Comparison of ENCODE assay signal across 10 cellular contexts in the genomic region with DNA sequence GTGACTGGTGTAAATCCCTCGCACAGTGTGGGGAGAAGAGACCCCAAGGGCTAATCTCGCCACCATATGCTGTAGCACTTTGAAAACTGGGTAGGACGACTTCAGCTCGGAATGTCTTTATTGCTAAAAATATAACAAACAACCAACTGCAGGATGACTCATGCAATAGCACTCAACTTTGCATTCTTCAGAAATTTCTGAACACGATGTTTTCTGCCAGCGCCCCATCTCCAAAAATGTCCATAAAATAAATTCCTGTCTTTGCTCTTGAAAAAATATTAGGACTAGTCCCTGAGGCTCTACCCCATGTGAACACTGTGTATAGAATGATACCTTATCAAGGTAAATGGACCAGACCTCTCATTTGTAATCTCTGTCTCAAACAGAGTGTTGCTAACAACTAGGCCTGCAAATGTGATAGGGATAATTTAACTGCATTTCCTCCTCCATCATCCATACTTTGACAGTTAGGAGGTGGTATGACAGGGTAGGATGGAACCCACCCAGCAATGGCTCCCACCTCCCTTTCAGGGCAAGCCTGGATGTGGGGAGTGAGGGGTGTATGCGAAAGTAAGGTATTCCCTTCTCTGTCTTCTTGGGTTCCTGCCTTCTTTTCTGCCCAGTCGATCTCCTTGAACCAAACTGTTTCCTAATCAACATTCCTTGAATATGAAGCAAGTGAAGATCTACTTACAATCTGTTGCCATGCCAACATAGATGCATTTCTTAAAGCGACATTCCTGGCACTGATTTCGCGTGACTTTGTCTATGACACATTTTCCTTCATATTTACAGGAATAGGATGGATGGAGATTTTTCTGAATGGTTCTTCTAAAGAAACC.
A peak's percentile ranks its signal among the peaks of the same experiment; 100 is the strongest.
DNase-seq lines count a peak whose midpoint lies in the region; ATAC-seq, FAIRE-seq and TF ChIP-seq lines count a peak whose summit lies in the region.
"Had no signal": no experiment of that assay in that cellular context is flagged by ENCODE, and none has a peak within 500 bp of the region (broad histone marks: within the 10 kb centered on the region; RNA-seq: fewer than 3 reads in every experiment).

No MANE protein-coding gene starts in this region.

- peak; percentile 46 to 53 for DNase-seq in Caco-2
- peak; percentile 46 for DNase-seq in RCC 7860 (ENCODE audit: low spot score)
- peak; percentile 90 for DNase-seq in fibroblast of lung (ENCODE audit: low read depth in 2 of 2)
- DNase-seq in psoas muscle: no peak
- DNase-seq in SIG-M5 treated with dmso at 0.1 percent for 504 hours (lab: John Stamatoyannopoulos, UW; ENCODE audit: unreplicated experiment): no peak
- DNase-seq: midbrain, NCI-H1105 treated with DMSO at 0.1 percent for 48 hours had no signal

- H3K36me3 ChIP-seq in Caco-2 (ENCODE audit: control insufficient read depth, insufficient read depth, low read length) (no peaks in the 10 kb centered on the region), fibroblast of lung (ENCODE audit: control insufficient read depth, insufficient read depth, low read length) (no peaks in the 10 kb centered on the region), psoas muscle (ENCODE audit: insufficient read depth in 1 of 2, low read depth in 1 of 2) (peaks cover 2 to 23% of the 10 kb centered on the region in 2 donors)

- peak overlapping the region; percentile 85 for H3K27ac Mint-ChIP-seq in Caco-2 (ENCODE audit: unreplicated experiment)

- H3K79me2 ChIP-seq in fibroblast of lung (ENCODE audit: control insufficient read depth, insufficient read depth, low read length): no peaks in the 10 kb centered on the region

- H3K9ac ChIP-seq in fibroblast of lung (ENCODE audit: insufficient read depth, low read length): peak overlapping the region; percentile 44

- peak overlapping the region; percentile 82 for H3K4me2 ChIP-seq in fibroblast of lung (ENCODE audit: extremely low read depth, insufficient read depth, low read length)

- intact Hi-C loops in Caco-2 (cut with micrococcal nuclease; ENCODE audit: unreplicated experiment) (loop anchor here (1.0 kb wide), 1 partner anchor 8 kb away; no protein-coding TSS in a partner anchor), psoas muscle (cut with DNase I) (no loop called here)

- no TSS peak for BruUV-seq in Caco-2 (replicated peaks; lab: Mats Ljungman, UMichigan)

- H3K9me3 Mint-ChIP-seq in Caco-2 (ENCODE audit: unreplicated experiment): peaks cover 6% of the 10 kb centered on the region

- H3K4me3 Mint-ChIP-seq in Caco-2 (ENCODE audit: unreplicated experiment): peak overlapping the region; percentile 43

- POLR2A ChIA-PET in Caco-2 (lab: Charles Lee): no interaction called here

- ATAC-seq in psoas muscle: peak; percentile 71 to 84 (median 73)
- no peak for ATAC-seq in GM21515 (IDR thresholded peaks at IDR 0.05; ENCODE audit: unreplicated experiment)
- ATAC-seq in HG02678 (IDR thresholded peaks at IDR 0.05; ENCODE audit: unreplicated experiment): no peak
- ATAC-seq in GM18858 (IDR thresholded peaks at IDR 0.05; ENCODE audit: unreplicated experiment): no peak

- H3K4me1 ChIP-seq in Caco-2: peaks cover 58% of the 10 kb centered on the region
- H3K4me1 ChIP-seq in fibroblast of lung (ENCODE audit: control insufficient read depth, extremely low read depth, insufficient read depth, low read length): peaks cover 16% of the 10 kb centered on the region
- H3K4me1 ChIP-seq in psoas muscle: peaks cover 27% of the 10 kb centered on the region

- H3K27me3 ChIP-seq in Caco-2 (replicated peaks; ENCODE audit: control insufficient read depth, insufficient read depth, low read length): no peaks in the 10 kb centered on the region
- no peaks in the 10 kb centered on the region for H3K27me3 ChIP-seq in fibroblast of lung (ENCODE audit: control insufficient read depth, insufficient read depth, low read length)
- no peaks in the 10 kb centered on the region for H3K27me3 ChIP-seq in psoas muscle (ENCODE audit: insufficient read depth in 3 of 3, low read length in 2 of 3)

- peak; percentile 68 for FAIRE-seq in RCC 7860 (lab: Jason Lieb, UNC)

- H3K9me3 ChIP-seq in Caco-2 (no peaks in the 10 kb centered on the region), fibroblast of lung (ENCODE audit: control insufficient read depth, insufficient read depth, low read depth, low read length) (no peaks in the 10 kb centered on the region), psoas muscle (no peaks in the 10 kb centered on the region)

- H4K20me1 ChIP-seq in fibroblast of lung (ENCODE audit: control insufficient read depth, extremely low read depth, insufficient read depth, low read length): no peaks in the 10 kb centered on the region

- CTCF ChIA-PET in Caco-2 (lab: Charles Lee): no interaction called here

- H3K27me3 Mint-ChIP-seq in Caco-2 (ENCODE audit: insufficient read depth, unreplicated experiment): no peaks in the 10 kb centered on the region

- peak overlapping the region; percentile 97 for H3K27ac ChIP-seq in fibroblast of lung (ENCODE audit: insufficient read depth, low read length)
- H3K27ac ChIP-seq in psoas muscle: peak overlapping the region; percentile 79

- 35 to 55% (median 46%) methylated on average over 11 of the region's 11 CpGs for WGBS in psoas muscle, 3 donors

- H3K4me3 ChIP-seq in Caco-2 (ENCODE audit: low read depth, low read length) (no peak overlapping the region), fibroblast of lung (replicated peaks in 1 of 4; ENCODE audit: control extremely low read depth in 1 of 4, insufficient read depth in 1 of 4, low read depth in 3 of 4, low read length in 4 of 4) (no peak overlapping the region), psoas muscle (peak overlapping the region; percentile 13)

- H3K4me1 Mint-ChIP-seq in Caco-2 (ENCODE audit: low read depth, unreplicated experiment): peaks cover 20% of the 10 kb centered on the region

- H3K36me3 Mint-ChIP-seq in Caco-2 (ENCODE audit: insufficient read depth, unreplicated experiment): peaks cover 22% of the 10 kb centered on the region

- H2AFZ ChIP-seq in fibroblast of lung (ENCODE audit: low read length): peak overlapping the region; percentile 9

- TF ChIP-seq CTCF in Caco-2 (IDR thresholded peaks at IDR 0.05; ENCODE audit: insufficient read depth in 1 of 2, low read depth in 1 of 2, low read length in 1 of 2, severe bottlenecking in 1 of 2, unreplicated experiment in 1 of 2) (no peak), fibroblast of lung (conservative IDR thresholded peaks at IDR 0.05 in 1 of 2, IDR thresholded peaks at IDR 0.05 in 1 of 2; ENCODE audit: low read depth in 1 of 2, low read length in 2 of 2) (no peak), psoas muscle (IDR thresholded peaks at IDR 0.05) (no peak)

Comparison
In these comparisons a context has a peak if more than half of its experiments do, and no peak if none do; other contexts are left out.
1. DNase-seq: peak in Caco-2 (2 of 2), RCC 7860 (single experiment) and fibroblast of lung (2 of 2); none in psoas muscle (0 of 2) and SIG-M5 treated with dmso at 0.1 percent for 504 hours (single experiment).
2. ATAC-seq: peak in psoas muscle (4 of 4); none in GM21515 (single experiment), HG02678 (single experiment) and GM18858 (single experiment).